Comparison of ENCODE assay signal across 14 cellular contexts in the genomic region with DNA sequence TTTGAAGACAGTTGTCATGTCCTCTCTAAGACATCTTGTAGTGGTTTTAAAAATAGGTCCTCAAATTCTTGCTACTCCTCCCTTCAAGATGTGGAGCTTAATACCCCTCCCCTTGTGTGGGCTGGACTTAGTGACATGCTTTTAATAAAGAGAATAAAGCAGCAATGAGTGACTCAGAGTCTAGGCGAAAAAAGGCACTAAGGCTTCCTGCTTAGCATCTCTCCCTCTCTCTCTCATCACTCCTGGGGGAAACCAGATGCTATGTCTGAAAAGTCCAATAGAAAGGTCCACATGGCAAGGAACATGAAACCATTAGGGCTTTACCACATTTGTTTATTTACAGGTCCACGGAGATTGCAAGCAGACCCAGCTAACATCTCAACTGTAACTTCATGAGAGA. TPM values are rescaled to one million over a fixed set of nuclear protein-coding genes. Genes with fewer than 3 reads are reported as not detected.
A peak's percentile ranks its signal among the peaks of the same experiment; 100 is the strongest.
DNase-seq lines count a peak whose midpoint lies in the region; ATAC-seq and TF ChIP-seq lines count a peak whose summit lies in the region.
"Had no signal": no experiment of that assay in that cellular context is flagged by ENCODE, and none has a peak within 500 bp of the region (broad histone marks: within the 10 kb centered on the region; RNA-seq: fewer than 3 reads in every experiment).

No MANE protein-coding gene starts in this region.

- H3K79me2 ChIP-seq in fibroblast of lung (ENCODE audit: control insufficient read depth, insufficient read depth, low read length), result no peaks in the 10 kb centered on the region

- H3K27ac ChIP-seq in fibroblast of lung (ENCODE audit: insufficient read depth, low read length), result no peak overlapping the region

- no peaks in the 10 kb centered on the region for H3K27me3 Mint-ChIP-seq in activated T-helper 17 cell treated with anti-CD3 and anti-CD28 coated beads, Interleukin-2, amount 50 U/mL, for 72 hours
- H3K27me3 Mint-ChIP-seq in activated naive CD4-positive, alpha-beta T cell treated with anti-CD3 and anti-CD28 coated beads, Interleukin-2, amount 10 ng/mL, durations not matched to agents 7 days and 5 days, result no peaks in the 10 kb centered on the region
- H3K27me3 Mint-ChIP-seq: B cell; CD4-positive, alpha-beta memory T cell had no signal

- no peaks in the 10 kb centered on the region for H3K4me1 Mint-ChIP-seq in activated T-helper 17 cell treated with anti-CD3 and anti-CD28 coated beads, Interleukin-2, amount 50 U/mL, for 72 hours
- H3K4me1 Mint-ChIP-seq in activated naive CD4-positive, alpha-beta T cell treated with anti-CD3 and anti-CD28 coated beads, Interleukin-2, amount 10 ng/mL, durations not matched to agents 7 days and 5 days, result peaks cover 8% of the 10 kb centered on the region
- H3K4me1 Mint-ChIP-seq: B cell had no signal

- no peaks in the 10 kb centered on the region for H3K9me3 Mint-ChIP-seq in activated T-helper 17 cell treated with anti-CD3 and anti-CD28 coated beads, Interleukin-2, amount 50 U/mL, for 72 hours
- no peaks in the 10 kb centered on the region for H3K9me3 Mint-ChIP-seq in activated naive CD4-positive, alpha-beta T cell treated with anti-CD3 and anti-CD28 coated beads, Interleukin-2, amount 10 ng/mL, durations not matched to agents 7 days and 5 days
- H3K9me3 Mint-ChIP-seq: CD4-positive, alpha-beta memory T cell had no signal

- peaks cover 93% of the 10 kb centered on the region for H3K36me3 Mint-ChIP-seq in activated T-helper 17 cell treated with anti-CD3 and anti-CD28 coated beads, Interleukin-2, amount 50 U/mL, for 72 hours (ENCODE audit: low read depth)
- peaks cover 39% of the 10 kb centered on the region for H3K36me3 Mint-ChIP-seq in activated naive CD4-positive, alpha-beta T cell treated with anti-CD3 and anti-CD28 coated beads, Interleukin-2, amount 10 ng/mL, durations not matched to agents 7 days and 5 days

- H3K4me3 Mint-ChIP-seq in activated T-helper 17 cell treated with anti-CD3 and anti-CD28 coated beads, Interleukin-2, amount 50 U/mL, for 72 hours, result no peak overlapping the region
- H3K4me3 Mint-ChIP-seq in activated naive CD4-positive, alpha-beta T cell treated with anti-CD3 and anti-CD28 coated beads, Interleukin-2, amount 10 ng/mL, durations not matched to agents 7 days and 5 days, result no peak overlapping the region
- H3K4me3 Mint-ChIP-seq: B cell; CD4-positive, alpha-beta memory T cell had no signal

- no peaks in the 10 kb centered on the region for H3K36me3 ChIP-seq in fibroblast of lung (ENCODE audit: control insufficient read depth, insufficient read depth, low read length)

- no peak overlapping the region for H3K4me3 ChIP-seq in fibroblast of lung (replicated peaks in 1 of 4; ENCODE audit: control extremely low read depth in 1 of 4, insufficient read depth in 1 of 4, low read depth in 3 of 4, low read length in 4 of 4)

- ATAC-seq in GM18861 (IDR thresholded peaks at IDR 0.05; ENCODE audit: unreplicated experiment) (peak; percentile 14), HG03342 (IDR thresholded peaks at IDR 0.05; ENCODE audit: unreplicated experiment) (peak; percentile 24), HG02981 (IDR thresholded peaks at IDR 0.05; ENCODE audit: unreplicated experiment) (no peak), HG03139 (IDR thresholded peaks at IDR 0.05; ENCODE audit: unreplicated experiment) (no peak)
- ATAC-seq in activated T-helper 17 cell treated with anti-CD3 and anti-CD28 coated beads, Interleukin-2, amount 50 U/mL, for 72 hours (replicated peaks), result no peak

- H3K27me3 ChIP-seq in fibroblast of lung (ENCODE audit: control insufficient read depth, insufficient read depth, low read length), result no peaks in the 10 kb centered on the region

- CTCF ChIA-PET in activated naive CD4-positive, alpha-beta T cell treated with anti-CD3 and anti-CD28 coated beads, Interleukin-2, amount 10 ng/mL, durations not matched to agents 7 days and 5 days (lab: Charles Lee), result interaction anchor here (1.1 kb wide), 1 partner anchor 32 kb away, joined by 3 read pairs; no protein-coding TSS in a partner anchor

- H3K9ac ChIP-seq in fibroblast of lung (ENCODE audit: insufficient read depth, low read length), result no peak overlapping the region

- H4K20me1 ChIP-seq in fibroblast of lung (ENCODE audit: control insufficient read depth, extremely low read depth, insufficient read depth, low read length), result no peaks in the 10 kb centered on the region

- no peak overlapping the region for H2AFZ ChIP-seq in fibroblast of lung (ENCODE audit: low read length)

- H3K27ac Mint-ChIP-seq in activated T-helper 17 cell treated with anti-CD3 and anti-CD28 coated beads, Interleukin-2, amount 50 U/mL, for 72 hours, result no peak overlapping the region
- no peak overlapping the region for H3K27ac Mint-ChIP-seq in activated naive CD4-positive, alpha-beta T cell treated with anti-CD3 and anti-CD28 coated beads, Interleukin-2, amount 10 ng/mL, durations not matched to agents 7 days and 5 days
- H3K27ac Mint-ChIP-seq: B cell had no signal

- DNase-seq in A172 (ENCODE audit: low spot score), result peak; percentile 33
- DNase-seq in fibroblast of lung (ENCODE audit: low read depth in 2 of 2), result peak; percentile 19 to 21
- no peak for DNase-seq in activated naive CD4-positive, alpha-beta T cell treated with anti-CD3 and anti-CD28 coated beads, Interleukin-2, amount 10 ng/mL, durations not matched to agents 7 days and 5 days
- DNase-seq: ACHN; CD4-positive, alpha-beta memory T cell; NCI-H446; NCI-H82; SIG-M5 had no signal

- no peak for TF ChIP-seq CTCF in fibroblast of lung (conservative IDR thresholded peaks at IDR 0.05 in 1 of 2, IDR thresholded peaks at IDR 0.05 in 1 of 2; ENCODE audit: low read depth in 1 of 2, low read length in 2 of 2)

- no peak overlapping the region for H3K4me2 ChIP-seq in fibroblast of lung (ENCODE audit: extremely low read depth, insufficient read depth, low read length)

- H3K4me1 ChIP-seq in fibroblast of lung (ENCODE audit: control insufficient read depth, extremely low read depth, insufficient read depth, low read length), result no peaks in the 10 kb centered on the region

- no peaks in the 10 kb centered on the region for H3K9me3 ChIP-seq in fibroblast of lung (ENCODE audit: control insufficient read depth, insufficient read depth, low read depth, low read length)

RNA-seq across cellular contexts. Expression of a gene that starts 11.7 kb away (rescaled TPM):
- total RNA-seq in A172 (2014; rRNA removed; shearing (Covaris generic)), result 25.7 and 26.1 TPM in 2 replicates
- total RNA-seq in fibroblast of lung, result 32.9 and 38.5 TPM in 2 replicates
- 14.5 TPM in 2 replicates for polyA plus RNA-seq in fibroblast of lung
- 19.4 and 23.7 TPM in 2 replicates for polyA plus RNA-seq in fibroblast of lung (2012)
- polyA minus RNA-seq in fibroblast of lung (ENCODE audit: low replicate concordance), result 8.3 and 17.9 TPM in 2 replicates
- total RNA-seq in activated T-helper 17 cell treated with anti-CD3 and anti-CD28 coated beads, Interleukin-2, amount 50 U/mL, for 72 hours, result 10 to 100 TPM; 47.9 to 76.0 TPM

RNA-seq across cellular contexts. Expression of a gene that starts 44.9 kb away (rescaled TPM):
- not detected in 2 replicates for total RNA-seq in A172 (2014; rRNA removed; shearing (Covaris generic))
- total RNA-seq in fibroblast of lung, result under 0.01 TPM in 1 of 2 replicates, not detected in the other
- polyA plus RNA-seq in fibroblast of lung, result 0.06 and 0.16 TPM in 2 replicates
- 0.03 and 0.08 TPM in 2 replicates for polyA plus RNA-seq in fibroblast of lung (2012)
- polyA minus RNA-seq in fibroblast of lung (ENCODE audit: low replicate concordance), result not detected in 2 replicates
- total RNA-seq in activated T-helper 17 cell treated with anti-CD3 and anti-CD28 coated beads, Interleukin-2, amount 50 U/mL, for 72 hours, result under 1 TPM; 0.19 to 0.24 TPM
- polyA plus RNA-seq: CD4-positive, alpha-beta memory T cell had no signal

Comparison
In these comparisons a context has a peak if more than half of its experiments do, and no peak if none do; other contexts are left out.
1. ATAC-seq: peak in GM18861 (single experiment) and HG03342 (single experiment); none in HG02981 (single experiment), activated T-helper 17 cell treated with anti-CD3 and anti-CD28 coated beads, Interleukin-2, amount 50 U/mL, for 72 hours (single experiment) and HG03139 (single experiment).